ENCODE assay signal across 29 cellular contexts in the genomic region with DNA sequence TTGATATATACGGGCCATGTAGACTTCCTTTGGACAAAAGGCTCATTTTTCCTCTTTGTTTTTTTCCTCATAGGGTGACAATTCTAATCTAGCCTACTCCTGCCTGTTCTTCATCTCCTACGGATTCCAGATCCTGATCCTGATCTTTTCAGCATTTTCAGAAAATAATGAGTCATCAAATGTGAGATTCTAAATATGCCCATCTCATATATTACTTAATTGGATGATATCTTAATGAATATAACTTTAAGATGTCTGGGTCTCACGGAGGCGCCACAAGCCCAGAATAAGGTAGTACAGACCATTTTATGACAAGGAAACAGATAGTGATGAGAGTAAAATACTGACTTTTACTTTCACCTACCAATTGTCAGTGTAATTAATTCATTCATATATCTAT.
"Had no signal": no experiment of that assay in that cellular context is flagged by ENCODE, and none has a peak within 500 bp of the region (broad histone marks: within the 10 kb centered on the region; RNA-seq: fewer than 3 reads in every experiment).

No MANE protein-coding gene starts in this region.

- H3K36me3 ChIP-seq: neural progenitor cell, ovary, sigmoid colon, suprapubic skin, transverse colon, upper lobe of right lung, uterus had no signal

- H3K9me3 ChIP-seq: ovary, psoas muscle, sigmoid colon, suprapubic skin, testis, tibial artery, transverse colon, upper lobe of right lung, uterus had no signal

- DNase-seq: naive thymus-derived CD4-positive, alpha-beta T cell; natural killer cell; occipital lobe; ovary; posterior cingulate gyrus; psoas muscle; right cardiac atrium; sigmoid colon; small intestine; stimulated activated CD4-positive, alpha-beta T cell treated with anti-CD3 and anti-CD28 coated beads, Interleukin-15, amount 100 ng/mL, for 24 hours; stimulated activated CD4-positive, alpha-beta T cell treated with anti-CD3 and anti-CD28 coated beads, Interleukin-2, amount 100 ng/mL, for 24 hours; stimulated activated CD4-positive, alpha-beta T cell treated with anti-CD3 and anti-CD28 coated beads, Interleukin-2, amount 100 ng/mL, for 48 hours; stimulated activated CD4-positive, alpha-beta T cell treated with anti-CD3 and anti-CD28 coated beads, Interleukin-4, amount 100 ng/mL, for 24 hours; stimulated activated naive CD4-positive, alpha-beta T cell; stimulated activated naive CD8-positive, alpha-beta T cell treated with anti-CD3 and anti-CD28 coated beads, Interleukin-15, amount 100 ng/mL, for 72 hours; stimulated activated naive CD8-positive, alpha-beta T cell treated with anti-CD3 and anti-CD28 coated beads, Interleukin-15, Interleukin-2, amounts not matched to agents 100 U/mL and 50 U/mL, for 24 hours; substantia nigra; testis; tibial artery; transverse colon; upper lobe of right lung; uterus had no signal

- H3K27ac ChIP-seq: neural progenitor cell, ovary, parathyroid adenoma, psoas muscle, sigmoid colon, suprapubic skin, testis, tibial artery, transverse colon, upper lobe of right lung, uterus had no signal

- H3K9me3 Mint-ChIP-seq: naive thymus-derived CD4-positive, alpha-beta T cell; natural killer cell; nephron; neural progenitor cell; stimulated activated memory B cell treated with anti-CD40 and anti-IgM and Interleukin-4, amounts not matched to agents 10 μg/mL and 1 μg/mL and 100 μg/mL, for 72 hours; stimulated activated naive CD8-positive, alpha-beta T cell treated with anti-CD3 and anti-CD28 coated beads, Interleukin-15, amount 100 ng/mL, for 72 hours; type B pancreatic cell had no signal

- H3K4me3 Mint-ChIP-seq: naive thymus-derived CD4-positive, alpha-beta T cell; natural killer cell; nephron; neural progenitor cell; stimulated activated memory B cell treated with anti-CD40 and anti-IgM and Interleukin-4, amounts not matched to agents 10 μg/mL and 1 μg/mL and 100 μg/mL, for 72 hours; stimulated activated naive CD8-positive, alpha-beta T cell treated with anti-CD3 and anti-CD28 coated beads, Interleukin-15, amount 100 ng/mL, for 72 hours; type B pancreatic cell had no signal

- ATAC-seq: naive thymus-derived CD4-positive, alpha-beta T cell; natural killer cell; psoas muscle; right cardiac atrium; stimulated activated memory B cell treated with anti-CD40 and anti-IgM and Interleukin-4, amounts not matched to agents 10 μg/mL and 1 μg/mL and 100 μg/mL, for 72 hours; stimulated activated naive CD8-positive, alpha-beta T cell treated with anti-CD3 and anti-CD28 coated beads, Interleukin-15, amount 100 ng/mL, for 72 hours; stimulated activated naive CD8-positive, alpha-beta T cell treated with anti-CD3 and anti-CD28 coated beads, Interleukin-15, Interleukin-2, amounts not matched to agents 100 U/mL and 50 U/mL, for 24 hours; upper lobe of right lung had no signal

- H3K4me1 Mint-ChIP-seq: naive thymus-derived CD4-positive, alpha-beta T cell; natural killer cell; nephron; neural progenitor cell; stimulated activated memory B cell treated with anti-CD40 and anti-IgM and Interleukin-4, amounts not matched to agents 10 μg/mL and 1 μg/mL and 100 μg/mL, for 72 hours; stimulated activated naive CD8-positive, alpha-beta T cell treated with anti-CD3 and anti-CD28 coated beads, Interleukin-15, amount 100 ng/mL, for 72 hours had no signal

- H3K4me2 ChIP-seq: neural progenitor cell had no signal

- H2AFZ ChIP-seq: neural progenitor cell, parathyroid adenoma had no signal

- H3K79me2 ChIP-seq: parathyroid adenoma had no signal

- H3K27ac Mint-ChIP-seq: naive thymus-derived CD4-positive, alpha-beta T cell; natural killer cell; nephron; neural progenitor cell; progenitor cell of endocrine pancreas; stimulated activated memory B cell treated with anti-CD40 and anti-IgM and Interleukin-4, amounts not matched to agents 10 μg/mL and 1 μg/mL and 100 μg/mL, for 72 hours; stimulated activated naive CD8-positive, alpha-beta T cell treated with anti-CD3 and anti-CD28 coated beads, Interleukin-15, amount 100 ng/mL, for 72 hours; type B pancreatic cell had no signal

- FAIRE-seq: small intestine had no signal

- H3K4me1 ChIP-seq: neural progenitor cell, parathyroid adenoma, psoas muscle, suprapubic skin, testis, transverse colon, upper lobe of right lung had no signal

- H3K36me3 Mint-ChIP-seq: natural killer cell, neural progenitor cell, type B pancreatic cell had no signal

- H3K9ac ChIP-seq: neural progenitor cell, parathyroid adenoma had no signal

- H3K4me3 ChIP-seq: neural progenitor cell, ovary, psoas muscle, sigmoid colon, suprapubic skin, testis, tibial artery, transverse colon, upper lobe of right lung, uterus had no signal

- H3K27me3 ChIP-seq: neural progenitor cell, ovary, sigmoid colon, suprapubic skin, testis, tibial artery, transverse colon, upper lobe of right lung, uterus had no signal
